In the genomic region with DNA sequence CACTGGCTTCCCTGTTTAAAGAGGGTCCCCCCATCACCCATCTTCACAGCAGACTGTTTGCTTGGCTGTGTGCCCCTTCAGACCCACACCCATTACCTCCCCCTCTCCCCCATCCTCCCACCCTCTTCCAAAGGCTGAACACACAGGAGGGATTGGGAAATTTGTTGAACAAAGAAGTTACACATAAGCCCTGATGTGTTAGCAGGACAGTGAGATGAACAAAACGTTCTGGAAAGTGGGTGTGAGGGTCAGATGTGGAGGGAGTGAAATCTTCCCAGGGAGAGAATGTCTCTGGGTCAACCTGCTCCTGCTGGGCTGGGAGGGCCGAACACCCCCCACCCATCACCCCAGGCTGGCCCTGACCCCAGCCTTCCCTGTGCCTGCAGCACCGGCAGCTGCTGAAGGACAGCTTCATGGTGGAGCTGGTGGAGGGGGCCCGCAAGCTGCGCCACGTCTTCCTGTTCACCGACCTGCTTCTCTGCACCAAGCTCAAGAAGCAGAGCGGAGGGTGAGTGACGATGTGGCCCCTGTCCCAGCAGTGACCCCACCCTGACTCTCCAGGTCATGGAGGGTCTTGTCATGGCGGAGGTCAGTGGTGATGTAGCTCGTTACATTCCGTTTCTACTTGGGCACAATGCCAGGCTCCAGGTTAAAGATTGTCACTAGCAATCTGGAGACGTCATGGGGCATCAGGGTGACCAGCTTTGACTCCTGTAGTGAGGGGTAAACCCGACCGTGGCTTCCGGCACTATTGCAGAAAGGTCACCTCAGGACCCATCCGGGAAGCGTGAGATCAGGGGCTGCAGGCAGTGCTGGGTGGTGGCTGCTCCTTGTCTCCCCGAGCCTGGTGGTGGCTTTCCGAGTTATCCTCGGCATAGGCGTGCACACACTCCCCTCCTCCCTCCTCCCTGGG, we compare ENCODE assay signal across 18 cellular contexts.
DNase-seq lines count a peak whose midpoint lies in the region; ATAC-seq and TF ChIP-seq lines count a peak whose summit lies in the region.
"Had no signal": no experiment of that assay in that cellular context is flagged by ENCODE, and none has a peak within 500 bp of the region (broad histone marks: within the 10 kb centered on the region; RNA-seq: fewer than 3 reads in every experiment).

No MANE protein-coding gene starts in this region.

- peaks cover 22 to 48% of the 10 kb centered on the region in 2 donors for H3K4me1 ChIP-seq in thoracic aorta (ENCODE audit: control insufficient read depth in 1 of 2, low read depth in 2 of 2)

- no peaks in the 10 kb centered on the region for H3K27me3 ChIP-seq in thoracic aorta (replicated peaks; ENCODE audit: insufficient read depth)
- H3K27me3 ChIP-seq: brain microvascular endothelial cell had no signal

- H3K4me1 Mint-ChIP-seq in activated CD8-positive, alpha-beta T cell treated with anti-CD3 and anti-CD28 coated beads for 36 hours (ENCODE audit: low read depth) = peaks cover 27% of the 10 kb centered on the region
- H3K4me1 Mint-ChIP-seq: nephron progenitor cell had no signal

- TF ChIP-seq CTCF in coronary artery (IDR thresholded peaks at IDR 0.05) = no peak
- no peak for TF ChIP-seq CTCF in thoracic aorta (IDR thresholded peaks at IDR 0.05)
- no peak for TF ChIP-seq CTCF in GM20000 (IDR thresholded peaks at IDR 0.05; ENCODE audit: extremely low read depth, missing control alignments)
- TF ChIP-seq CTCF in activated CD8-positive, alpha-beta T cell treated with anti-CD3 and anti-CD28 coated beads for 36 hours (IDR thresholded peaks at IDR 0.05) = no peak

- no peak overlapping the region for H3K4me3 ChIP-seq in coronary artery
- no peak overlapping the region for H3K4me3 ChIP-seq in thoracic aorta
- H3K4me3 ChIP-seq: GM23248 had no signal

- intact Hi-C loops in activated CD8-positive, alpha-beta T cell treated with anti-CD3 and anti-CD28 coated beads for 36 hours (cut with micrococcal nuclease) = loop anchor here (2.0 to 10.0 kb wide), 2 partner anchors 105 to 329 kb away; no protein-coding TSS in a partner anchor

- POLR2A ChIA-PET in activated CD8-positive, alpha-beta T cell treated with anti-CD3 and anti-CD28 coated beads for 36 hours (lab: Charles Lee) = no interaction called here

- H3K9me3 Mint-ChIP-seq in activated CD8-positive, alpha-beta T cell treated with anti-CD3 and anti-CD28 coated beads for 36 hours = no peaks in the 10 kb centered on the region
- H3K9me3 Mint-ChIP-seq: nephron progenitor cell had no signal

- in situ Hi-C loops in SK-MEL-5 (cut with HindIII; ENCODE audit: low pct_unique_long_range_greater_than_20kb, low sequenced_read_pairs) = no loop called here

- no peak for ATAC-seq in thoracic aorta (ENCODE audit: insufficient number of reproducible peaks, low FRiP score, low read depth)
- ATAC-seq in activated CD8-positive, alpha-beta T cell treated with anti-CD3 and anti-CD28 coated beads for 36 hours = no peak

- H3K27ac ChIP-seq in coronary artery = peak overlapping the region; percentile 81 to 92
- peak overlapping the region; percentile 91 to 93 for H3K27ac ChIP-seq in thoracic aorta
- H3K27ac ChIP-seq: GM23248, VCaP had no signal

- peaks cover 2% of the 10 kb centered on the region for H3K36me3 Mint-ChIP-seq in activated CD8-positive, alpha-beta T cell treated with anti-CD3 and anti-CD28 coated beads for 36 hours (ENCODE audit: low read depth)
- H3K36me3 Mint-ChIP-seq: activated naive CD8-positive, alpha-beta T cell had no signal

- no peak overlapping the region for H3K27ac Mint-ChIP-seq in activated CD8-positive, alpha-beta T cell treated with anti-CD3 and anti-CD28 coated beads for 36 hours
- H3K27ac Mint-ChIP-seq: activated naive CD8-positive, alpha-beta T cell; nephron progenitor cell had no signal

- H3K4me3 Mint-ChIP-seq in activated CD8-positive, alpha-beta T cell treated with anti-CD3 and anti-CD28 coated beads for 36 hours = no peak overlapping the region
- H3K4me3 Mint-ChIP-seq: activated naive CD8-positive, alpha-beta T cell; nephron progenitor cell had no signal

- no peaks in the 10 kb centered on the region for H3K27me3 Mint-ChIP-seq in activated CD8-positive, alpha-beta T cell treated with anti-CD3 and anti-CD28 coated beads for 36 hours
- H3K27me3 Mint-ChIP-seq: activated naive CD8-positive, alpha-beta T cell had no signal

- peak; percentile 46 for DNase-seq in SK-MEL-5 (ENCODE audit: low read depth, low spot score)
- DNase-seq in coronary artery (ENCODE audit: low spot score) = no peak
- DNase-seq in mucosa of gallbladder (ENCODE audit: low spot score) = peak; percentile 41
- no peak for DNase-seq in thoracic aorta (ENCODE audit: low spot score)
- no peak for DNase-seq in superior temporal gyrus (ENCODE audit: extremely low spot score)
- no peak for DNase-seq in GM20000 (ENCODE audit: low spot score)
- DNase-seq in activated CD8-positive, alpha-beta T cell treated with anti-CD3 and anti-CD28 coated beads for 36 hours = no peak
- no peak for DNase-seq in activated gamma-delta T cell treated with Interleukin-2 at 50 U/mL for 16 hours
- DNase-seq: activated CD4-positive, alpha-beta T cell treated with anti-CD3 and anti-CD28 coated beads, Interleukin-2, amount 50 U/mL, for 48 hours; activated T-cell treated with anti-CD3 and anti-CD28 coated beads, Interleukin-2, amount 50 U/mL, for 1 hour; brain microvascular endothelial cell; GM23248; NCI-H187; NCI-H446; nephron progenitor cell; stimulated activated naive CD4-positive, alpha-beta T cell treated with Interleukin-2 at 50 U/mL for 16 hours had no signal

- H3K9me3 ChIP-seq in thoracic aorta = no peaks in the 10 kb centered on the region

- CTCF ChIA-PET in activated CD8-positive, alpha-beta T cell treated with anti-CD3 and anti-CD28 coated beads for 36 hours (lab: Charles Lee) = interaction anchor here (10.2 kb wide), 1 partner anchor 107 kb away, joined by 237 read pairs; the partner anchor contains the start of gene BCR

- H3K36me3 ChIP-seq in thoracic aorta = peaks cover 51% of the 10 kb centered on the region

Comparison
In these comparisons a context has a peak if more than half of its experiments do, and no peak if none do; other contexts are left out.
1. DNase-seq: peak in SK-MEL-5 (single experiment) and mucosa of gallbladder (single experiment); none in coronary artery (single experiment), thoracic aorta (single experiment), superior temporal gyrus (single experiment), GM20000 (single experiment), activated CD8-positive, alpha-beta T cell treated with anti-CD3 and anti-CD28 coated beads for 36 hours (single experiment) and activated gamma-delta T cell treated with Interleukin-2 at 50 U/mL for 16 hours (single experiment).